Comparison of ENCODE assay signal across 9 cellular contexts in genomic region chr11:118606157-118606843, GRCh38. TPM values are rescaled to one million over a fixed set of nuclear protein-coding genes. Genes with fewer than 3 reads are reported as not detected.
DNase-seq lines count a peak whose midpoint lies in the region; ATAC-seq, FAIRE-seq and TF ChIP-seq lines count a peak whose summit lies in the region.
"Had no signal": no experiment of that assay in that cellular context is flagged by ENCODE, and none has a peak within 500 bp of the region (broad histone marks: within the 10 kb centered on the region; RNA-seq: fewer than 3 reads in every experiment).

No MANE protein-coding gene starts in this region.

- H3K79me2 ChIP-seq in SK-N-SH (ENCODE audit: insufficient read depth): peaks cover 38% of the 10 kb centered on the region

- TF ChIP-seq CTCF in SK-N-SH (IDR thresholded peaks at IDR 0.05) (no peak), thoracic aorta (IDR thresholded peaks at IDR 0.05) (no peak)

- 92% methylated on average over 5 of the region's 7 CpGs for WGBS in SK-N-SH (ENCODE audit: low lambda C conversion rate)
- WGBS in ectodermal cell, 2 experiments: 29 to 31% methylated on average over 7 of the region's 7 CpGs

- no peak for ATAC-seq in SK-N-SH treated with all-trans-retinoic acid at 6 μM for 48 hours
- ATAC-seq in thoracic aorta (ENCODE audit: insufficient number of reproducible peaks, low FRiP score, low read depth): no peak
- ATAC-seq in GM21360 (IDR thresholded peaks at IDR 0.05; ENCODE audit: unreplicated experiment): no peak

- FAIRE-seq in frontal cortex (lab: Jason Lieb, UNC): no peak

- H3K4me3 ChIP-seq in SK-N-SH (ENCODE audit: low read depth in 2 of 2, low read length in 1 of 2) (no peak overlapping the region), ectodermal cell (ENCODE audit: insufficient read depth, low read depth, low read length) (peak overlapping the region; percentile 13), mucosa of rectum (ENCODE audit: low read length in 2 of 2) (no peak overlapping the region), thoracic aorta (no peak overlapping the region)

- H3K9ac ChIP-seq in SK-N-SH (no peak overlapping the region), mucosa of rectum (ENCODE audit: low read depth in 1 of 2, low read length in 2 of 2) (peak overlapping the region in 1 of 2 donors; percentile 6)

- H3K9me2 ChIP-seq in SK-N-SH: no peaks in the 10 kb centered on the region

- no peaks in the 10 kb centered on the region for H4K20me1 ChIP-seq in SK-N-SH (ENCODE audit: insufficient read depth)

- H3K4me1 ChIP-seq in SK-N-SH (ENCODE audit: control insufficient read depth in 1 of 2, insufficient read depth in 2 of 2, low read depth in 1 of 2, low read length in 1 of 2) (peaks cover 28 to 31% of the 10 kb centered on the region in 2 experiments), ectodermal cell (ENCODE audit: control insufficient read depth, insufficient read depth, low read length) (peaks cover 52% of the 10 kb centered on the region), mucosa of rectum (ENCODE audit: control insufficient read depth in 2 of 2, insufficient read depth in 2 of 2, low read length in 2 of 2) (peaks cover 32 to 44% of the 10 kb centered on the region in 2 donors), thoracic aorta (ENCODE audit: control insufficient read depth in 1 of 2, low read depth in 2 of 2) (peaks cover 19 to 51% of the 10 kb centered on the region in 2 donors)

- H3K36me3 ChIP-seq in SK-N-SH (replicated peaks in 1 of 2; ENCODE audit: control insufficient read depth in 1 of 2, insufficient read depth in 2 of 2, low read length in 1 of 2) (peaks cover 16 to 22% of the 10 kb centered on the region in 2 experiments), ectodermal cell (ENCODE audit: control insufficient read depth, insufficient read depth, low read length) (no peaks in the 10 kb centered on the region), mucosa of rectum (ENCODE audit: control insufficient read depth in 2 of 2, insufficient read depth in 2 of 2, low read length in 2 of 2) (peaks cover 12% of the 10 kb centered on the region in 2 donors), thoracic aorta (peaks cover 15% of the 10 kb centered on the region)

- H3K27me3 ChIP-seq in SK-N-SH (ENCODE audit: insufficient read depth) (no peaks in the 10 kb centered on the region), ectodermal cell (ENCODE audit: control insufficient read depth, insufficient read depth, low read length, poor library complexity, severe bottlenecking) (peaks cover 55% of the 10 kb centered on the region), mucosa of rectum (ENCODE audit: control insufficient read depth in 2 of 2, insufficient read depth in 2 of 2, low read length in 2 of 2) (peaks cover 11 to 24% of the 10 kb centered on the region in 2 donors), thoracic aorta (replicated peaks; ENCODE audit: insufficient read depth) (no peaks in the 10 kb centered on the region)

- H3K9me3 ChIP-seq in SK-N-SH (no peaks in the 10 kb centered on the region), ectodermal cell (ENCODE audit: control insufficient read depth, low read length) (no peaks in the 10 kb centered on the region), mucosa of rectum (ENCODE audit: control insufficient read depth in 2 of 2, low read length in 2 of 2) (no peaks in the 10 kb centered on the region), thoracic aorta (no peaks in the 10 kb centered on the region)

- peak overlapping the region; percentile 33; the same call in 1 of the 2 replicates for H3K4me2 ChIP-seq in SK-N-SH

- TF ChIP-seq EP300 in SK-N-SH (IDR thresholded peaks at IDR 0.05; ENCODE audit: borderline replicate concordance in 1 of 2, low read depth in 1 of 2, low read length in 1 of 2): no peak

- H3F3A ChIP-seq in SK-N-SH (replicated peaks; ENCODE audit: insufficient read depth): peaks cover 38% of the 10 kb centered on the region

- POLR2A ChIA-PET in SK-N-SH (lab: Yijun Ruan, JAX): interaction anchor here (1.2 to 3.3 kb wide), 3 partner anchors 12 to 34 kb away, joined by 3 to 15 read pairs (median 4); no protein-coding TSS in a partner anchor

- H3K27ac ChIP-seq in SK-N-SH (ENCODE audit: low read depth in 2 of 2, low read length in 1 of 2) (peak overlapping the region in 1 of 2 experiments; percentile 73; a peak in 1 of 4 replicates), ectodermal cell (ENCODE audit: insufficient read depth, low read depth, low read length, poor library complexity, severe bottlenecking) (no peak overlapping the region), mucosa of rectum (ENCODE audit: low read depth in 2 of 2, low read length in 2 of 2) (peak overlapping the region; percentile 74 to 78), thoracic aorta (peak overlapping the region; percentile 84)

- no peak for DNase-seq in SK-N-SH
- no peak for DNase-seq in thoracic aorta (ENCODE audit: low spot score)
- DNase-seq in frontal cortex (ENCODE audit: low spot score in 2 of 2): no peak
- no peak for DNase-seq in stimulated activated naive CD4-positive, alpha-beta T cell treated with Interleukin-2 at 50 U/mL for 16 hours (lab: John Stamatoyannopoulos, UW)
- DNase-seq: NCI-H1092 treated with DMSO at 0.1 percent for 48 hours had no signal

- TF ChIP-seq RAD21 in SK-N-SH (IDR thresholded peaks at IDR 0.05; ENCODE audit: low read length): no peak

- CTCF ChIA-PET in SK-N-SH (lab: Yijun Ruan, JAX): interaction anchor here (0.9 to 10.8 kb wide), 10 partner anchors 7 to 424 kb away, joined by 3 to 79 read pairs (median 4); no protein-coding TSS in a partner anchor

- no peak overlapping the region for H2AFZ ChIP-seq in SK-N-SH (ENCODE audit: low read depth)

TF ChIP-seq in SK-N-SH, 30 proteins besides CTCF, POLR2A, EP300 and RAD21:
- TF ChIP-seq FOSL2 (IDR thresholded peaks at IDR 0.05; ENCODE audit: borderline replicate concordance, low read depth) (no peak), USF1 (IDR thresholded peaks at IDR 0.05; ENCODE audit: borderline replicate concordance, low read depth) (no peak), POLR2AphosphoS5 (IDR thresholded peaks at IDR 0.05; ENCODE audit: low read depth, low read length) (no peak), NFIC (IDR thresholded peaks at IDR 0.05; ENCODE audit: borderline replicate concordance) (no peak), JUND (IDR thresholded peaks at IDR 0.05) (no peak), MEF2A (IDR thresholded peaks at IDR 0.05; ENCODE audit: borderline replicate concordance, low read depth) (no peak), GABPA (IDR thresholded peaks at IDR 0.05; ENCODE audit: low read depth) (no peak), TCF12 (IDR thresholded peaks at IDR 0.05) (no peak), RCOR1 (IDR thresholded peaks at IDR 0.05; ENCODE audit: low read length) (no peak)
TF ChIP-seq in SK-N-SH: peak in this region for 0.

TF ChIP-seq in SK-N-SH treated with all-trans-retinoic acid at 6 μM for 48 hours, 23 proteins besides CTCF, POLR2A, EP300 and RAD21 (continues in another document):
- TF ChIP-seq ZNF8 (CRISPR knock-in tag; IDR thresholded peaks at IDR 0.05) (no peak), RARB (CRISPR knock-in tag; IDR thresholded peaks at IDR 0.05) (no peak), BACH2 (CRISPR knock-in tag; IDR thresholded peaks at IDR 0.05; ENCODE audit: borderline replicate concordance) (no peak), ZNF70 (CRISPR knock-in tag; IDR thresholded peaks at IDR 0.05) (no peak)
- TF ChIP-seq, protein P1, sequence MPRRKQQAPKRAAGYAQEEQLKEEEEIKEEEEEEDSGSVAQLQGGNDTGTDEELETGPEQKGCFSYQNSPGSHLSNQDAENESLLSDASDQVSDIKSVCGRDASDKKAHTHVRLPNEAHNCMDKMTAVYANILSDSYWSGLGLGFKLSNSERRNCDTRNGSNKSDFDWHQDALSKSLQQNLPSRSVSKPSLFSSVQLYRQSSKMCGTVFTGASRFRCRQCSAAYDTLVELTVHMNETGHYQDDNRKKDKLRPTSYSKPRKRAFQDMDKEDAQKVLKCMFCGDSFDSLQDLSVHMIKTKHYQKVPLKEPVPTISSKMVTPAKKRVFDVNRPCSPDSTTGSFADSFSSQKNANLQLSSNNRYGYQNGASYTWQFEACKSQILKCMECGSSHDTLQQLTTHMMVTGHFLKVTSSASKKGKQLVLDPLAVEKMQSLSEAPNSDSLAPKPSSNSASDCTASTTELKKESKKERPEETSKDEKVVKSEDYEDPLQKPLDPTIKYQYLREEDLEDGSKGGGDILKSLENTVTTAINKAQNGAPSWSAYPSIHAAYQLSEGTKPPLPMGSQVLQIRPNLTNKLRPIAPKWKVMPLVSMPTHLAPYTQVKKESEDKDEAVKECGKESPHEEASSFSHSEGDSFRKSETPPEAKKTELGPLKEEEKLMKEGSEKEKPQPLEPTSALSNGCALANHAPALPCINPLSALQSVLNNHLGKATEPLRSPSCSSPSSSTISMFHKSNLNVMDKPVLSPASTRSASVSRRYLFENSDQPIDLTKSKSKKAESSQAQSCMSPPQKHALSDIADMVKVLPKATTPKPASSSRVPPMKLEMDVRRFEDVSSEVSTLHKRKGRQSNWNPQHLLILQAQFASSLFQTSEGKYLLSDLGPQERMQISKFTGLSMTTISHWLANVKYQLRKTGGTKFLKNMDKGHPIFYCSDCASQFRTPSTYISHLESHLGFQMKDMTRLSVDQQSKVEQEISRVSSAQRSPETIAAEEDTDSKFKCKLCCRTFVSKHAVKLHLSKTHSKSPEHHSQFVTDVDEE (CRISPR knock-in tag; IDR thresholded peaks at IDR 0.05): no peak

RNA-seq across cellular contexts. Expression of gene PHLDB1, which starts 1.1 kb away (rescaled TPM):
- polyA plus RNA-seq in SK-N-SH (2012; rRNA removed): 89.4 and 104 TPM in 2 replicates
- polyA plus RNA-seq in SK-N-SH (2012; cell fraction: cytosol; rRNA removed): 37.8 and 52.6 TPM in 2 replicates
- polyA plus RNA-seq in SK-N-SH (2012; cell fraction: nucleus; rRNA removed): 270 and 294 TPM in 2 replicates
- 106 TPM for polyA plus RNA-seq in ectodermal cell (2013, experiment 1 of 4)
- 108 TPM for polyA plus RNA-seq in ectodermal cell (2013, experiment 2 of 4)
- 87.9 TPM for polyA plus RNA-seq in ectodermal cell (2013, experiment 3 of 4)
- polyA plus RNA-seq in ectodermal cell (2013, experiment 4 of 4): 98.6 TPM
- total RNA-seq in thoracic aorta (100 to 1,000 TPM; 206 to 377 TPM), frontal cortex (53.8 TPM)

RNA-seq across cellular contexts. Expression of gene ARCN1, which starts 34.1 kb away (rescaled TPM):
- polyA plus RNA-seq in SK-N-SH (2012; rRNA removed): 128 and 162 TPM in 2 replicates
- 169 and 180 TPM in 2 replicates for polyA plus RNA-seq in SK-N-SH (2012; cell fraction: cytosol; rRNA removed)
- 42.1 and 91.4 TPM in 2 replicates for polyA plus RNA-seq in SK-N-SH (2012; cell fraction: nucleus; rRNA removed)
- polyA plus RNA-seq in ectodermal cell (2013, experiment 1 of 4): 144 TPM
- polyA plus RNA-seq in ectodermal cell (2013, experiment 2 of 4): 137 TPM
- polyA plus RNA-seq in ectodermal cell (2013, experiment 3 of 4): 98.9 TPM
- polyA plus RNA-seq in ectodermal cell (2013, experiment 4 of 4): 123 TPM
- total RNA-seq in thoracic aorta (100 to 1,000 TPM; 116 to 125 TPM), frontal cortex (71.3 TPM)

RNA-seq across cellular contexts. Expression of gene IFT46, which starts 40.6 kb away (rescaled TPM):
- 23.4 and 30.8 TPM in 2 replicates for polyA plus RNA-seq in SK-N-SH (2012; rRNA removed)
- 29.0 and 29.7 TPM in 2 replicates for polyA plus RNA-seq in SK-N-SH (2012; cell fraction: cytosol; rRNA removed)
- 25.3 and 30.0 TPM in 2 replicates for polyA plus RNA-seq in SK-N-SH (2012; cell fraction: nucleus; rRNA removed)
- 33.8 TPM for polyA plus RNA-seq in ectodermal cell (2013, experiment 1 of 4)
- 34.1 TPM for polyA plus RNA-seq in ectodermal cell (2013, experiment 2 of 4)
- 28.7 TPM for polyA plus RNA-seq in ectodermal cell (2013, experiment 3 of 4)
- 34.2 TPM for polyA plus RNA-seq in ectodermal cell (2013, experiment 4 of 4)
- 10 to 100 TPM; 27.5 to 50.8 TPM for total RNA-seq in thoracic aorta
- total RNA-seq in frontal cortex: 69.7 TPM
